Comparison of ENCODE assay signal across 16 cellular contexts in genomic region chr16:54178491-54178976, GRCh38.
A peak's percentile ranks its signal among the peaks of the same experiment; 100 is the strongest.
DNase-seq lines count a peak whose midpoint lies in the region; ATAC-seq lines count a peak whose summit lies in the region.
"Had no signal": no experiment of that assay in that cellular context is flagged by ENCODE, and none has a peak within 500 bp of the region (broad histone marks: within the 10 kb centered on the region; RNA-seq: fewer than 3 reads in every experiment).

No MANE protein-coding gene starts in this region.

- ATAC-seq in HG02623 (IDR thresholded peaks at IDR 0.05; ENCODE audit: unreplicated experiment): no peak
- ATAC-seq in HG03457 (IDR thresholded peaks at IDR 0.05; ENCODE audit: unreplicated experiment): no peak
- no peak for ATAC-seq in stimulated activated naive CD8-positive, alpha-beta T cell treated with anti-CD3 and anti-CD28 coated beads, Interleukin-15, Interleukin-2, amounts not matched to agents 100 U/mL and 50 U/mL, for 24 hours
- no peak for ATAC-seq in HG02763 (IDR thresholded peaks at IDR 0.05; ENCODE audit: unreplicated experiment)
- ATAC-seq: HCT116, upper lobe of right lung had no signal

- H3K9ac ChIP-seq in Karpas-422 (ENCODE audit: low read length): no peak overlapping the region

- no peak overlapping the region for H3K4me2 ChIP-seq in Karpas-422 (ENCODE audit: low read depth, low read length, poor library complexity, severe bottlenecking)

- no peaks in the 10 kb centered on the region for H3K9me3 ChIP-seq in Karpas-422 (ENCODE audit: low read length)
- H3K9me3 ChIP-seq: upper lobe of right lung had no signal

- peak; percentile 39 for DNase-seq in COLO668 (lab: John Stamatoyannopoulos, UW; ENCODE audit: unreplicated experiment)
- no peak for DNase-seq in Karpas-422
- DNase-seq in NCI-H510A (lab: John Stamatoyannopoulos, UW): peak; percentile 38
- DNase-seq in islet precursor cell: peak; percentile 93
- no peak for DNase-seq in stimulated activated naive CD8-positive, alpha-beta T cell treated with anti-CD3 and anti-CD28 coated beads, Interleukin-15, Interleukin-2, amounts not matched to agents 100 U/mL and 50 U/mL, for 24 hours
- DNase-seq: activated gamma-delta T cell treated with Interleukin-2 at 50 U/mL for 16 hours; brain microvascular endothelial cell; effector memory CD4-positive, alpha-beta T cell; immature natural killer cell; MG63; stimulated activated CD4-positive, alpha-beta T cell treated with anti-CD3 and anti-CD28 coated beads, Interleukin-2, amount 100 ng/mL, for 24 hours; upper lobe of right lung had no signal

- H3K9me2 ChIP-seq in Karpas-422 (replicated peaks; ENCODE audit: insufficient read depth, low read length): no peaks in the 10 kb centered on the region

- H3K4me1 ChIP-seq in Karpas-422 (ENCODE audit: low read length): no peaks in the 10 kb centered on the region
- H3K4me1 ChIP-seq: upper lobe of right lung had no signal

- H3K4me3 ChIP-seq in Karpas-422 (ENCODE audit: low read length): no peak overlapping the region
- H3K4me3 ChIP-seq: MG63, upper lobe of right lung had no signal

- no peaks in the 10 kb centered on the region for H3K27me3 ChIP-seq in Karpas-422 (ENCODE audit: low read length)

- no peaks in the 10 kb centered on the region for H3K79me2 ChIP-seq in Karpas-422 (ENCODE audit: low read length)

- H4K20me1 ChIP-seq in Karpas-422 (ENCODE audit: insufficient read depth, low read depth, low read length): no peaks in the 10 kb centered on the region

- H3K36me3 ChIP-seq in Karpas-422 (ENCODE audit: insufficient read depth, low read length): no peaks in the 10 kb centered on the region
- H3K36me3 ChIP-seq: brain microvascular endothelial cell, MG63, upper lobe of right lung had no signal

- 0 out of 2 replicates have a peak overlapping the region, but pooled peaks have one; percentile 2 for H2AFZ ChIP-seq in Karpas-422 (ENCODE audit: low read length)

- no peak overlapping the region for H3K27ac ChIP-seq in Karpas-422 (ENCODE audit: low read length)
- H3K27ac ChIP-seq: brain microvascular endothelial cell, upper lobe of right lung had no signal

Comparison
In these comparisons a context has a peak if more than half of its experiments do, and no peak if none do; other contexts are left out.
1. DNase-seq: peak in COLO668 (single experiment), NCI-H510A (single experiment) and islet precursor cell (single experiment); none in Karpas-422 (single experiment) and stimulated activated naive CD8-positive, alpha-beta T cell treated with anti-CD3 and anti-CD28 coated beads, Interleukin-15, Interleukin-2, amounts not matched to agents 100 U/mL and 50 U/mL, for 24 hours (single experiment).